21 cellular contexts compared by ENCODE assay signal in genomic region chr6:107746461-107747030, GRCh38.
A peak's percentile ranks its signal among the peaks of the same experiment; 100 is the strongest.
DNase-seq lines count a peak whose midpoint lies in the region; ATAC-seq and TF ChIP-seq lines count a peak whose summit lies in the region.
"Had no signal": no experiment of that assay in that cellular context is flagged by ENCODE, and none has a peak within 500 bp of the region (broad histone marks: within the 10 kb centered on the region; RNA-seq: fewer than 3 reads in every experiment).

No MANE protein-coding gene starts in this region.

- H3K4me3 Mint-ChIP-seq in activated naive CD4-positive, alpha-beta T cell treated with anti-CD3 and anti-CD28 coated beads, Interleukin-2, amount 50 U/mL, for 24 hours: no peak overlapping the region
- no peak overlapping the region for H3K4me3 Mint-ChIP-seq in activated naive CD4-positive, alpha-beta T cell treated with anti-CD3 and anti-CD28 coated beads, Interleukin-2, amount 10 ng/mL, durations not matched to agents 7 days and 5 days
- H3K4me3 Mint-ChIP-seq in naive thymus-derived CD8-positive, alpha-beta T cell: no peak overlapping the region
- H3K4me3 Mint-ChIP-seq in chondrocyte (ENCODE audit: unreplicated experiment): no peak overlapping the region
- H3K4me3 Mint-ChIP-seq: B cell; CD4-positive, CD25-positive, alpha-beta regulatory T cell; HFFc6 had no signal

- TF ChIP-seq CTCF in esophagus muscularis mucosa (IDR thresholded peaks at IDR 0.05): no peak
- no peak for TF ChIP-seq CTCF in chondrocyte (IDR thresholded peaks at IDR 0.05)

- H3K36me3 Mint-ChIP-seq in activated naive CD4-positive, alpha-beta T cell treated with anti-CD3 and anti-CD28 coated beads, Interleukin-2, amount 50 U/mL, for 24 hours: peaks cover 48% of the 10 kb centered on the region
- H3K36me3 Mint-ChIP-seq in activated naive CD4-positive, alpha-beta T cell treated with anti-CD3 and anti-CD28 coated beads, Interleukin-2, amount 10 ng/mL, durations not matched to agents 7 days and 5 days: peaks cover 71% of the 10 kb centered on the region
- peaks cover 29 to 87% (median 74%) of the 10 kb centered on the region in 3 donors for H3K36me3 Mint-ChIP-seq in naive thymus-derived CD8-positive, alpha-beta T cell
- H3K36me3 Mint-ChIP-seq in chondrocyte (ENCODE audit: low read depth): no peaks in the 10 kb centered on the region

- H3K27me3 Mint-ChIP-seq in activated naive CD4-positive, alpha-beta T cell treated with anti-CD3 and anti-CD28 coated beads, Interleukin-2, amount 50 U/mL, for 24 hours: no peaks in the 10 kb centered on the region
- no peaks in the 10 kb centered on the region for H3K27me3 Mint-ChIP-seq in activated naive CD4-positive, alpha-beta T cell treated with anti-CD3 and anti-CD28 coated beads, Interleukin-2, amount 10 ng/mL, durations not matched to agents 7 days and 5 days
- no peaks in the 10 kb centered on the region for H3K27me3 Mint-ChIP-seq in naive thymus-derived CD8-positive, alpha-beta T cell
- H3K27me3 Mint-ChIP-seq in chondrocyte (ENCODE audit: low read depth): peaks cover 23% of the 10 kb centered on the region
- H3K27me3 Mint-ChIP-seq: B cell had no signal

- H3K9me3 ChIP-seq in esophagus muscularis mucosa: no peaks in the 10 kb centered on the region
- H3K9me3 ChIP-seq: BLaER1, HAP-1 had no signal

- ATAC-seq in naive thymus-derived CD8-positive, alpha-beta T cell: no peak
- ATAC-seq in GM19463 (IDR thresholded peaks at IDR 0.05; ENCODE audit: unreplicated experiment): no peak
- ATAC-seq: GM12878 had no signal

- peaks cover 61% of the 10 kb centered on the region for H3K4me1 Mint-ChIP-seq in activated naive CD4-positive, alpha-beta T cell treated with anti-CD3 and anti-CD28 coated beads, Interleukin-2, amount 50 U/mL, for 24 hours
- peaks cover 21% of the 10 kb centered on the region for H3K4me1 Mint-ChIP-seq in activated naive CD4-positive, alpha-beta T cell treated with anti-CD3 and anti-CD28 coated beads, Interleukin-2, amount 10 ng/mL, durations not matched to agents 7 days and 5 days
- H3K4me1 Mint-ChIP-seq in naive thymus-derived CD8-positive, alpha-beta T cell: peaks cover 34 to 70% (median 56%) of the 10 kb centered on the region in 4 donors
- no peaks in the 10 kb centered on the region for H3K4me1 Mint-ChIP-seq in chondrocyte (ENCODE audit: low read depth)
- H3K4me1 Mint-ChIP-seq: B cell had no signal

- CTCF ChIA-PET in activated naive CD4-positive, alpha-beta T cell treated with anti-CD3 and anti-CD28 coated beads, Interleukin-2, amount 10 ng/mL, durations not matched to agents 7 days and 5 days (lab: Charles Lee): interaction anchor here (1.1 kb wide), 1 partner anchor 34 kb away, joined by 3 read pairs; no protein-coding TSS in a partner anchor

- intact Hi-C loops in esophagus muscularis mucosa (cut with DNase I): no loop called here

- no peaks in the 10 kb centered on the region for H3K4me1 ChIP-seq in esophagus muscularis mucosa
- H3K4me1 ChIP-seq: HAP-1 had no signal

- peaks cover 9% of the 10 kb centered on the region for H3K9me3 Mint-ChIP-seq in activated naive CD4-positive, alpha-beta T cell treated with anti-CD3 and anti-CD28 coated beads, Interleukin-2, amount 50 U/mL, for 24 hours
- peaks cover 2% of the 10 kb centered on the region for H3K9me3 Mint-ChIP-seq in activated naive CD4-positive, alpha-beta T cell treated with anti-CD3 and anti-CD28 coated beads, Interleukin-2, amount 10 ng/mL, durations not matched to agents 7 days and 5 days
- H3K9me3 Mint-ChIP-seq in naive thymus-derived CD8-positive, alpha-beta T cell: peaks cover 0 to 5% (median 0%) of the 10 kb centered on the region in 9 donors
- peaks cover 8% of the 10 kb centered on the region for H3K9me3 Mint-ChIP-seq in chondrocyte (ENCODE audit: low read depth)
- H3K9me3 Mint-ChIP-seq: HFFc6 had no signal

- H3K4me3 ChIP-seq in esophagus muscularis mucosa: no peak overlapping the region
- H3K4me3 ChIP-seq: BLaER1, GM12878, HAP-1 had no signal

- H3K36me3 ChIP-seq in esophagus muscularis mucosa: no peaks in the 10 kb centered on the region
- H3K36me3 ChIP-seq: BLaER1, HAP-1 had no signal

- TF ChIP-seq EP300 in esophagus muscularis mucosa (IDR thresholded peaks at IDR 0.05): no peak

- peak overlapping the region; percentile 74 for H3K27ac Mint-ChIP-seq in activated naive CD4-positive, alpha-beta T cell treated with anti-CD3 and anti-CD28 coated beads, Interleukin-2, amount 50 U/mL, for 24 hours
- H3K27ac Mint-ChIP-seq in activated naive CD4-positive, alpha-beta T cell treated with anti-CD3 and anti-CD28 coated beads, Interleukin-2, amount 10 ng/mL, durations not matched to agents 7 days and 5 days: no peak overlapping the region
- peak overlapping the region in 8 of 10 donors; percentile 22 to 92 (median 66) for H3K27ac Mint-ChIP-seq in naive thymus-derived CD8-positive, alpha-beta T cell
- no peak overlapping the region for H3K27ac Mint-ChIP-seq in chondrocyte (ENCODE audit: unreplicated experiment)
- H3K27ac Mint-ChIP-seq: B cell, HFFc6 had no signal

- no peak for TF ChIP-seq POLR2A in esophagus muscularis mucosa (IDR thresholded peaks at IDR 0.05; ENCODE audit: low read depth)

- no peaks in the 10 kb centered on the region for H3K27me3 ChIP-seq in esophagus muscularis mucosa
- H3K27me3 ChIP-seq: BLaER1 had no signal

- H3K27ac ChIP-seq in esophagus muscularis mucosa (replicated peaks in 1 of 4): no peak overlapping the region
- H3K27ac ChIP-seq: 22Rv1, BLaER1, C4-2B had no signal

- no peak for DNase-seq in activated naive CD4-positive, alpha-beta T cell treated with anti-CD3 and anti-CD28 coated beads, Interleukin-2, amount 10 ng/mL, durations not matched to agents 7 days and 5 days
- DNase-seq in esophagus muscularis mucosa (ENCODE audit: extremely low spot score) (peak; percentile 74), chondrocyte (ENCODE audit: low spot score) (no peak)
- no peak for DNase-seq in naive thymus-derived CD8-positive, alpha-beta T cell
- no peak for DNase-seq in effector CD8-positive, alpha-beta T cell (lab: John Stamatoyannopoulos, UW)
- DNase-seq: Calu3; CD4-positive, CD25-positive, alpha-beta regulatory T cell; COR-L47; DMS153; DND-41; GDM1; GOT3; HFFc6 had no signal

- POLR2A ChIA-PET in naive thymus-derived CD8-positive, alpha-beta T cell (lab: Charles Lee): no interaction called here

- whole genome bisulfite sequencing in esophagus muscularis mucosa: 93% methylated on average over 10 of the region's 16 CpGs

Comparison
In these comparisons a context has a peak if more than half of its experiments do, and no peak if none do; other contexts are left out.
1. H3K27ac Mint-ChIP-seq: peak in activated naive CD4-positive, alpha-beta T cell treated with anti-CD3 and anti-CD28 coated beads, Interleukin-2, amount 50 U/mL, for 24 hours (single experiment) and naive thymus-derived CD8-positive, alpha-beta T cell (8 of 10); none in activated naive CD4-positive, alpha-beta T cell treated with anti-CD3 and anti-CD28 coated beads, Interleukin-2, amount 10 ng/mL, durations not matched to agents 7 days and 5 days (single experiment) and chondrocyte (single experiment).